ENCODE assay signal across 28 cellular contexts in genomic region chr18:4119813-4120212, GRCh38.
"Had no signal": no experiment of that assay in that cellular context is flagged by ENCODE, and none has a peak within 500 bp of the region (broad histone marks: within the 10 kb centered on the region; RNA-seq: fewer than 3 reads in every experiment).

No MANE protein-coding gene starts in this region.

- H3K27ac Mint-ChIP-seq: activated B cell treated with CpG ODN at 0.5 μM for 24 hours; activated CD4-positive, alpha-beta T cell treated with anti-CD3 and anti-CD28 coated beads, Interleukin-2, amount 10 ng/mL, durations not matched to agents 24 days and 14 days; activated CD8-positive, alpha-beta T cell treated with anti-CD3 and anti-CD28 coated beads for 36 hours; activated naive CD8-positive, alpha-beta T cell treated with anti-CD3 and anti-CD28 coated beads, Interleukin-2, amount 10 ng/mL, durations not matched to agents 7 days and 5 days; activated T-helper 17 cell treated with anti-CD3 and anti-CD28 coated beads, Interleukin-2, amount 50 U/mL, for 72 hours; immature natural killer cell; memory B cell; naive B cell; stimulated activated naive CD8-positive, alpha-beta T cell treated with anti-CD3 and anti-CD28 coated beads, Interleukin-15, Interleukin-2, amounts not matched to agents 100 ng/mL and 50 ng/mL, for 24 hours; T-helper 2 cell treated with Interferon-gamma antibody and Interleukin-4, amounts not matched to agents 5 μg/mL and 100 μg/mL, for 36 hours had no signal

- H3K4me3 ChIP-seq: coronary artery, mucosa of descending colon, right lobe of liver, suprapubic skin, transverse colon, vagina had no signal

- H3K79me2 ChIP-seq: parathyroid adenoma had no signal

- H3K36me3 ChIP-seq: brain microvascular endothelial cell, right lobe of liver, suprapubic skin, transverse colon, vagina had no signal

- H2AFZ ChIP-seq: parathyroid adenoma had no signal

- H3K9me3 Mint-ChIP-seq: activated B cell treated with CpG ODN at 0.5 μM for 24 hours; activated CD4-positive, alpha-beta T cell treated with anti-CD3 and anti-CD28 coated beads, Interleukin-2, amount 10 ng/mL, durations not matched to agents 24 days and 14 days; activated CD8-positive, alpha-beta T cell treated with anti-CD3 and anti-CD28 coated beads for 36 hours; activated naive CD8-positive, alpha-beta T cell treated with anti-CD3 and anti-CD28 coated beads, Interleukin-2, amount 10 ng/mL, durations not matched to agents 7 days and 5 days; activated T-helper 17 cell treated with anti-CD3 and anti-CD28 coated beads, Interleukin-2, amount 50 U/mL, for 72 hours; central memory CD8-positive, alpha-beta T cell; stimulated activated naive CD8-positive, alpha-beta T cell treated with anti-CD3 and anti-CD28 coated beads, Interleukin-15, Interleukin-2, amounts not matched to agents 100 ng/mL and 50 ng/mL, for 24 hours; T-helper 2 cell treated with Interferon-gamma antibody and Interleukin-4, amounts not matched to agents 5 μg/mL and 100 μg/mL, for 36 hours had no signal

- H3K27me3 ChIP-seq: brain microvascular endothelial cell, right lobe of liver, suprapubic skin, transverse colon, vagina had no signal

- ATAC-seq: activated CD8-positive, alpha-beta T cell treated with anti-CD3 and anti-CD28 coated beads for 36 hours; activated T-helper 17 cell treated with anti-CD3 and anti-CD28 coated beads, Interleukin-2, amount 50 U/mL, for 72 hours; left ventricle myocardium superior; mucosa of descending colon; right lobe of liver had no signal

- H3K36me3 Mint-ChIP-seq: activated naive CD8-positive, alpha-beta T cell treated with anti-CD3 and anti-CD28 coated beads, Interleukin-2, amount 10 ng/mL, durations not matched to agents 7 days and 5 days; immature natural killer cell; memory B cell; naive B cell had no signal

- H3K4me1 ChIP-seq: parathyroid adenoma, right lobe of liver, suprapubic skin, transverse colon, vagina had no signal

- H3K27ac ChIP-seq: brain microvascular endothelial cell, coronary artery, parathyroid adenoma, right lobe of liver, suprapubic skin, transverse colon, vagina had no signal

- H3K9me3 ChIP-seq: mucosa of descending colon, right lobe of liver, suprapubic skin, transverse colon, vagina had no signal

- H3K9ac ChIP-seq: parathyroid adenoma had no signal

- H3K27me3 Mint-ChIP-seq: activated B cell treated with CpG ODN at 0.5 μM for 24 hours; activated CD4-positive, alpha-beta T cell treated with anti-CD3 and anti-CD28 coated beads, Interleukin-2, amount 10 ng/mL, durations not matched to agents 24 days and 14 days; central memory CD8-positive, alpha-beta T cell had no signal

- DNase-seq: activated B cell treated with CpG ODN at 0.5 μM for 24 hours; activated CD4-positive, alpha-beta T cell treated with anti-CD3 and anti-CD28 coated beads, Interleukin-2, amount 10 ng/mL, durations not matched to agents 24 days and 14 days; activated CD8-positive, alpha-beta T cell treated with anti-CD3 and anti-CD28 coated beads for 36 hours; activated naive CD4-positive, alpha-beta T cell treated with Interleukin-2 at 50 U/mL for 16 hours; activated naive CD8-positive, alpha-beta T cell treated with anti-CD3 and anti-CD28 coated beads, Interleukin-2, amount 10 ng/mL, durations not matched to agents 7 days and 5 days; activated T-cell treated with anti-CD3 and anti-CD28 coated beads, Interleukin-2, amount 50 U/mL, for 1 hour; brain microvascular endothelial cell; erythroblast; head of caudate nucleus; immature natural killer cell; kidney glomerular epithelial cell; left ventricle myocardium superior; mucosa of descending colon; naive B cell; right lobe of liver; small intestine; stimulated activated CD4-positive, alpha-beta T cell treated with anti-CD3 and anti-CD28 coated beads, Interleukin-15, amount 100 ng/mL, for 24 hours; stimulated activated CD4-positive, alpha-beta T cell treated with anti-CD3 and anti-CD28 coated beads, Interleukin-2, amount 100 ng/mL, for 48 hours; transverse colon had no signal

- H3K4me1 Mint-ChIP-seq: activated B cell treated with CpG ODN at 0.5 μM for 24 hours; activated CD4-positive, alpha-beta T cell treated with anti-CD3 and anti-CD28 coated beads, Interleukin-2, amount 10 ng/mL, durations not matched to agents 24 days and 14 days; activated naive CD8-positive, alpha-beta T cell treated with anti-CD3 and anti-CD28 coated beads, Interleukin-2, amount 10 ng/mL, durations not matched to agents 7 days and 5 days; activated T-helper 17 cell treated with anti-CD3 and anti-CD28 coated beads, Interleukin-2, amount 50 U/mL, for 72 hours; central memory CD8-positive, alpha-beta T cell; immature natural killer cell; memory B cell; naive B cell had no signal

- H3K4me3 Mint-ChIP-seq: activated B cell treated with CpG ODN at 0.5 μM for 24 hours; activated CD4-positive, alpha-beta T cell treated with anti-CD3 and anti-CD28 coated beads, Interleukin-2, amount 10 ng/mL, durations not matched to agents 24 days and 14 days; activated CD8-positive, alpha-beta T cell treated with anti-CD3 and anti-CD28 coated beads for 36 hours; activated naive CD8-positive, alpha-beta T cell treated with anti-CD3 and anti-CD28 coated beads, Interleukin-2, amount 10 ng/mL, durations not matched to agents 7 days and 5 days; activated T-helper 17 cell treated with anti-CD3 and anti-CD28 coated beads, Interleukin-2, amount 50 U/mL, for 72 hours; central memory CD8-positive, alpha-beta T cell; immature natural killer cell; memory B cell; stimulated activated naive CD8-positive, alpha-beta T cell treated with anti-CD3 and anti-CD28 coated beads, Interleukin-15, Interleukin-2, amounts not matched to agents 100 ng/mL and 50 ng/mL, for 24 hours; T-helper 2 cell treated with Interferon-gamma antibody and Interleukin-4, amounts not matched to agents 5 μg/mL and 100 μg/mL, for 36 hours had no signal
